In genomic region chr2:86800856-86801567, GRCh38 we compare ENCODE assay signal across 37 cellular contexts. TPM values are rescaled to one million over a fixed set of nuclear protein-coding genes. Genes with fewer than 3 reads are reported as not detected.
"Had no signal": no experiment of that assay in that cellular context is flagged by ENCODE, and none has a peak within 500 bp of the region (broad histone marks: within the 10 kb centered on the region; RNA-seq: fewer than 3 reads in every experiment).

No MANE protein-coding gene starts in this region.

- H2AFZ ChIP-seq: hepatocyte had no signal

- H3K4me1 ChIP-seq: adrenal gland, body of pancreas, colonic mucosa, gastroesophageal sphincter, heart right ventricle had no signal

- H3K4me3 Mint-ChIP-seq: activated B cell treated with CpG ODN at 0.5 μM for 24 hours; activated CD4-positive, alpha-beta memory T cell treated with anti-CD3 and anti-CD28 coated beads, Interleukin-2, amount 10 ng/mL, durations not matched to agents 7 days and 5 days; activated CD8-positive, alpha-beta memory T cell treated with anti-CD3 and anti-CD28 coated beads, Interleukin-2, amount 10 ng/mL, durations not matched to agents 7 days and 5 days; activated naive CD4-positive, alpha-beta T cell treated with anti-CD3 and anti-CD28 coated beads, Interleukin-2, amount 10 ng/mL, durations not matched to agents 7 days and 5 days; activated naive CD8-positive, alpha-beta T cell treated with anti-CD3 and anti-CD28 coated beads, Interleukin-2, amount 50 U/mL, for 24 hours; activated T-helper 1 cell treated with anti-CD3 and anti-CD28 coated beads, Interleukin-12 subunit alpha, Interleukin-12 subunit beta, Interleukin-2, Interleukin-4 antibody, amounts not matched to agents 30 ng/mL and 10 ng/mL and 1 ng/mL, durations not matched to agents 14 hours and 24 hours and 36 hours; T-helper 17 cell; T-helper 2 cell treated with Interferon-gamma antibody and Interleukin-4, amounts not matched to agents 5 μg/mL and 100 μg/mL, for 36 hours had no signal

- H3K27me3 ChIP-seq: adrenal gland, body of pancreas, colonic mucosa, gastroesophageal sphincter, heart right ventricle, hepatocyte had no signal

- H3K4me2 ChIP-seq: hepatocyte had no signal

- H3K9me3 ChIP-seq: colonic mucosa had no signal

- H3K27ac ChIP-seq: adrenal gland, body of pancreas, cardiac muscle cell, colonic mucosa, gastroesophageal sphincter, heart right ventricle, hepatocyte, WERI-Rb-1 had no signal

- H3K4me3 ChIP-seq: adrenal gland, body of pancreas, cardiac muscle cell, colonic mucosa, gastroesophageal sphincter, heart right ventricle, hepatocyte had no signal

- H3K27me3 Mint-ChIP-seq: activated CD8-positive, alpha-beta memory T cell treated with anti-CD3 and anti-CD28 coated beads, Interleukin-2, amount 10 ng/mL, durations not matched to agents 7 days and 5 days; activated naive CD8-positive, alpha-beta T cell treated with anti-CD3 and anti-CD28 coated beads, Interleukin-2, amount 50 U/mL, for 24 hours had no signal

- H3K27ac Mint-ChIP-seq: activated B cell treated with CpG ODN at 0.5 μM for 24 hours; activated CD4-positive, alpha-beta memory T cell treated with anti-CD3 and anti-CD28 coated beads, Interleukin-2, amount 10 ng/mL, durations not matched to agents 7 days and 5 days; activated CD8-positive, alpha-beta memory T cell treated with anti-CD3 and anti-CD28 coated beads, Interleukin-2, amount 10 ng/mL, durations not matched to agents 7 days and 5 days; activated naive CD4-positive, alpha-beta T cell treated with anti-CD3 and anti-CD28 coated beads, Interleukin-2, amount 10 ng/mL, durations not matched to agents 7 days and 5 days; activated naive CD4-positive, alpha-beta T cell treated with anti-CD3 and anti-CD28 coated beads, Interleukin-2, amount 50 U/mL, for 72 hours; activated naive CD8-positive, alpha-beta T cell treated with anti-CD3 and anti-CD28 coated beads, Interleukin-2, amount 50 U/mL, for 24 hours; activated T-helper 1 cell treated with anti-CD3 and anti-CD28 coated beads, Interleukin-12 subunit alpha, Interleukin-12 subunit beta, Interleukin-2, Interleukin-4 antibody, amounts not matched to agents 30 ng/mL and 10 ng/mL and 1 ng/mL, durations not matched to agents 14 hours and 24 hours and 36 hours; activated T-helper 2 cell treated with anti-CD3 and anti-CD28 coated beads, Interferon-gamma antibody, Interleukin-2, Interleukin-4, amounts not matched to agents 10 μg/mL and 5 μg/mL and 100 μg/mL, durations not matched to agents 14 hours and 24 hours and 36 hours; T-helper 17 cell; T-helper 2 cell treated with Interferon-gamma antibody and Interleukin-4, amounts not matched to agents 5 μg/mL and 100 μg/mL, for 36 hours had no signal

- DNase-seq: activated B cell treated with CpG ODN at 0.5 μM for 24 hours; activated CD4-positive, alpha-beta memory T cell treated with anti-CD3 and anti-CD28 coated beads, Interleukin-2, amount 10 ng/mL, durations not matched to agents 7 days and 5 days; activated CD4-positive, alpha-beta T cell treated with anti-CD3 and anti-CD28 coated beads for 48 hours; activated CD4-positive, alpha-beta T cell treated with anti-CD3 and anti-CD28 coated beads, Interleukin-2, amount 50 U/mL, for 4 hours; activated CD8-positive, alpha-beta memory T cell treated with anti-CD3 and anti-CD28 coated beads, Interleukin-2, amount 10 ng/mL, durations not matched to agents 7 days and 5 days; activated CD8-positive, alpha-beta memory T cell treated with anti-CD3 and anti-CD28 coated beads, Interleukin-2, amount 50 U/mL, for 4 hours; activated effector memory CD4-positive, alpha-beta T cell treated with anti-CD3 and anti-CD28 coated beads, Interleukin-2, amount 50 U/mL, for 16 hours; activated naive CD4-positive, alpha-beta T cell treated with anti-CD3 and anti-CD28 coated beads, Interleukin-2, amount 10 ng/mL, durations not matched to agents 7 days and 5 days; activated naive CD8-positive, alpha-beta T cell treated with anti-CD3 and anti-CD28 coated beads, Interleukin-2, amount 50 U/mL, for 24 hours; activated T-cell treated with anti-CD3 and anti-CD28 coated beads, Interleukin-2, amount 50 U/mL, for 1 hour; activated T-cell treated with anti-CD3 and anti-CD28 coated beads, Interleukin-2, amount 50 U/mL, for 48 hours; adrenal gland; amygdala; aorta; body of pancreas; central memory CD4-positive, alpha-beta T cell; cerebellar nuclear complex; colonic mucosa; effector CD8-positive, alpha-beta T cell; foreskin melanocyte; heart right ventricle; T-helper 1 cell; T-helper 17 cell; T1000; WERI-Rb-1 had no signal

- H3K4me1 Mint-ChIP-seq: activated B cell treated with CpG ODN at 0.5 μM for 24 hours; activated naive CD4-positive, alpha-beta T cell treated with anti-CD3 and anti-CD28 coated beads, Interleukin-2, amount 10 ng/mL, durations not matched to agents 7 days and 5 days; T-helper 17 cell had no signal

- H3K36me3 ChIP-seq: adrenal gland, cardiac muscle cell, colonic mucosa, gastroesophageal sphincter, heart right ventricle, WERI-Rb-1 had no signal

- ATAC-seq: activated CD4-positive, CD25-positive, alpha-beta regulatory T cell treated with anti-CD3 and anti-CD28 coated beads, Interleukin-2, amount 50 U/mL, for 24 hours; activated CD8-positive, alpha-beta memory T cell treated with anti-CD3 and anti-CD28 coated beads, Interleukin-2, amount 10 ng/mL, durations not matched to agents 7 days and 5 days; activated naive CD4-positive, alpha-beta T cell treated with anti-CD3 and anti-CD28 coated beads, Interleukin-2, amount 50 U/mL, for 72 hours; activated naive CD8-positive, alpha-beta T cell treated with anti-CD3 and anti-CD28 coated beads, Interleukin-2, amount 50 U/mL, for 24 hours; body of pancreas; esophagus mucosa; gastroesophageal sphincter; heart right ventricle; T-helper 17 cell had no signal

- H3K79me2 ChIP-seq: hepatocyte had no signal

RNA-seq across cellular contexts. Expression of gene CD8A, which starts 10.3 kb away (rescaled TPM):
- total RNA-seq: cardiac muscle cell, endothelial cell of umbilical vein, epithelial cell of proximal tubule, glomerular endothelial cell had no signal
- polyA plus RNA-seq: cardiac muscle cell, endothelial cell of umbilical vein, hepatocyte had no signal
